In the genomic region with DNA sequence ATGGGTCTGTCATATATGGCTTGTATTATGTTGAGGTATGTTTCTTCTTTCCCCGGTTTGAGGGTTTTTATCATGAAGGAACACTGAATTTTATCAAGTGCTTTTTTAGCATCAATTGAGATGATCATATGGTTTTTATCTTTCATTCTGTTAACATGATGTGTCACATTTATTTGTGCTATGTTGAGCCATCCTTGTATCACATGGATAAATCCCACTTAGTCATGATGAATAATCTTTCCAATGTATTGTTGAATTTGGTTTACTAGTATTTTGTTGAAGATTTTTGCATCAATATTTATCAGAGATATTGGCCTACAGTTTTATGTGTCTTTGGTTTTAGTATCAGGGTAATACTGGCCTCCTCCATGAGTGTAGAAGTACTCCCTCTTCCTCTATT, we compare ENCODE assay signal across 30 cellular contexts.
A peak's percentile ranks its signal among the peaks of the same experiment; 100 is the strongest.
DNase-seq lines count a peak whose midpoint lies in the region; ATAC-seq, FAIRE-seq and TF ChIP-seq lines count a peak whose summit lies in the region.
"Had no signal": no experiment of that assay in that cellular context is flagged by ENCODE, and none has a peak within 500 bp of the region (broad histone marks: within the 10 kb centered on the region; RNA-seq: fewer than 3 reads in every experiment).

No MANE protein-coding gene starts in this region.

- intact Hi-C loops in mammary epithelial cell (cut with micrococcal nuclease) (no loop called here), MCF 10A (cut with micrococcal nuclease) (no loop called here), K562 (cut with micrococcal nuclease) (no loop called here), head of caudate nucleus (cut with DNase I) (no loop called here)

- CTCF ChIA-PET in mammary epithelial cell (lab: Charles Lee; ENCODE audit: low non-redundant PET) = no interaction called here
- CTCF ChIA-PET in MCF 10A (lab: Yijun Ruan, JAX) = interaction anchor here (0.6 kb wide), 1 partner anchor 91 kb away, joined by 5 read pairs; no protein-coding TSS in a partner anchor
- CTCF ChIA-PET in K562 (lab: Yijun Ruan, JAX; ENCODE audit: low intra/inter-chr PET ratio) = no interaction called here

- dilution Hi-C loops in mammary epithelial cell (cut with HindIII; ENCODE audit: low sequenced_read_pairs) = no loop called here

- H3K79me2 ChIP-seq in mammary epithelial cell (ENCODE audit: insufficient read depth, low read length) (no peaks in the 10 kb centered on the region), K562 (ENCODE audit: control insufficient read depth, insufficient read depth, low read length) (no peaks in the 10 kb centered on the region)

- TF ChIP-seq POLR2A in K562 (conservative IDR thresholded peaks at IDR 0.05) = no peak

- POLR2A ChIA-PET in MCF 10A (lab: Yijun Ruan, JAX) = interaction anchor here (0.6 to 1.4 kb wide), 4 partner anchors 77 to 591 kb away, joined by 3 to 5 read pairs (median 4); a partner anchor contains a TSS
- POLR2A ChIA-PET in K562 (lab: Yijun Ruan, JAX) = interaction anchor here (0.6 to 0.8 kb wide), 2 partner anchors 8 to 288 kb away, joined by 4 read pairs; no protein-coding TSS in a partner anchor

- H3K36me3 ChIP-seq in mammary epithelial cell (ENCODE audit: insufficient read depth, low read length) (no peaks in the 10 kb centered on the region), K562 (ENCODE audit: control insufficient read depth, insufficient read depth, low read length) (no peaks in the 10 kb centered on the region)
- H3K36me3 ChIP-seq: upper lobe of right lung had no signal

- no peak for TF ChIP-seq EP300 in K562 (IDR thresholded peaks at IDR 0.05; ENCODE audit: low read length)

- H3K27me3 ChIP-seq in mammary epithelial cell (ENCODE audit: insufficient read depth, low read length) (no peaks in the 10 kb centered on the region), K562 (ENCODE audit: control insufficient read depth in 2 of 2, insufficient read depth in 2 of 2, low read length in 2 of 2) (no peaks in the 10 kb centered on the region), foreskin keratinocyte (no peaks in the 10 kb centered on the region)
- H3K27me3 ChIP-seq: suprapubic skin, upper lobe of right lung had no signal

- H3K27ac ChIP-seq in mammary epithelial cell (ENCODE audit: insufficient read depth, low read depth, low read length) = no peak overlapping the region
- no peak overlapping the region for H3K27ac ChIP-seq in K562 (ENCODE audit: extremely low read depth, low read depth, low read length)
- no peak overlapping the region for H3K27ac ChIP-seq in foreskin keratinocyte
- H3K27ac ChIP-seq: suprapubic skin, upper lobe of right lung had no signal

- no peak for ATAC-seq in K562
- peak; percentile 85 for ATAC-seq in foreskin keratinocyte
- ATAC-seq: activated CD8-positive, alpha-beta T cell treated with anti-CD3 and anti-CD28 coated beads for 36 hours; GM23338; mucosa of descending colon; natural killer cell; stimulated activated naive B cell treated with anti-CD40 and anti-IgM and Interleukin-4, amounts not matched to agents 10 μg/mL and 1 μg/mL and 100 μg/mL, for 72 hours; upper lobe of right lung had no signal

- DNase-seq in mammary epithelial cell = peak; percentile 5
- no peak for DNase-seq in MCF 10A (ENCODE audit: unreplicated experiment)
- no peak for DNase-seq in K562 (ENCODE audit: extremely low read depth in 1 of 4, low spot score in 3 of 4)
- peak in 1 of 2 donors; percentile 23 for DNase-seq in foreskin keratinocyte
- DNase-seq in dermis blood vessel endothelial cell = no peak
- DNase-seq in GM03348 (ENCODE audit: low spot score) = no peak
- DNase-seq in head of caudate nucleus = no peak
- DNase-seq in NCI-H446 treated with DMSO at 0.1 percent for 48 hours (lab: John Stamatoyannopoulos, UW) = no peak
- DNase-seq: 8988T; activated CD4-positive, CD25-positive, alpha-beta regulatory T cell treated with anti-CD3 and anti-CD28 coated beads, Interleukin-2, amount 50 U/mL, for 72 hours; activated CD8-positive, alpha-beta memory T cell treated with anti-CD3 and anti-CD28 coated beads, Interleukin-2, amount 50 U/mL, for 48 hours; activated CD8-positive, alpha-beta T cell treated with anti-CD3 and anti-CD28 coated beads for 36 hours; anterior cingulate cortex; Calu3; CD4-positive, CD25-positive, alpha-beta regulatory T cell; DND-41; effector CD4-positive, alpha-beta T cell; mucosa of descending colon; natural killer cell; NCI-H1417 treated with DMSO at 0.1 percent for 48 hours; NCI-H2029 treated with DMSO at 0.1 percent for 48 hours; NCI-H526 treated with DMSO at 0.1 percent for 48 hours; SHP77; stimulated activated naive B cell treated with anti-CD40 and anti-IgM and Interleukin-4, amounts not matched to agents 10 μg/mL and 1 μg/mL and 100 μg/mL, for 72 hours; upper lobe of right lung had no signal

- H4K20me1 ChIP-seq in mammary epithelial cell (ENCODE audit: insufficient read depth, low read length) = no peaks in the 10 kb centered on the region
- no peaks in the 10 kb centered on the region for H4K20me1 ChIP-seq in K562 (replicated peaks; ENCODE audit: control insufficient read depth, insufficient read depth, low read length)

- H3K4me1 ChIP-seq in mammary epithelial cell (ENCODE audit: insufficient read depth, low read length) (no peaks in the 10 kb centered on the region), K562 (replicated peaks in 1 of 2; ENCODE audit: control insufficient read depth in 2 of 2, insufficient read depth in 2 of 2, low read length in 2 of 2) (peaks cover 0 to 10% of the 10 kb centered on the region in 2 experiments; a peak in 3 of 5 replicates), foreskin keratinocyte (peaks cover 6% of the 10 kb centered on the region)
- H3K4me1 ChIP-seq: suprapubic skin, upper lobe of right lung had no signal

- no peak for TF ChIP-seq RAD21 in K562 (CRISPR knock-in tag; conservative IDR thresholded peaks at IDR 0.05 in 1 of 2, IDR thresholded peaks at IDR 0.05 in 1 of 2)

- no TSS peak for BruUV-seq in mammary epithelial cell (replicated peaks; lab: Mats Ljungman, UMichigan)
- no TSS peak for BruUV-seq in MCF 10A (replicated peaks; lab: Mats Ljungman, UMichigan)
- no TSS peak for BruUV-seq in K562 (replicated peaks; lab: Mats Ljungman, UMichigan)

- no peaks in the 10 kb centered on the region for H3K27me3 Mint-ChIP-seq in MCF 10A (ENCODE audit: insufficient read depth, unreplicated experiment)
- H3K27me3 Mint-ChIP-seq: activated CD8-positive, alpha-beta T cell treated with anti-CD3 and anti-CD28 coated beads for 36 hours; activated naive CD8-positive, alpha-beta T cell; CD4-positive, CD25-positive, alpha-beta regulatory T cell; stimulated activated naive B cell treated with anti-CD40 and anti-IgM and Interleukin-4, amounts not matched to agents 10 μg/mL and 1 μg/mL and 100 μg/mL, for 72 hours had no signal

- no peak for FAIRE-seq in K562 (lab: Jason Lieb, UNC)

- in situ Hi-C loops in mammary epithelial cell (cut with MboI; ENCODE audit: low sequenced_read_pairs in 2 of 2) (no loop called here), K562 (cut with MboI) (no loop called here)

- no peak overlapping the region for H3K4me2 ChIP-seq in mammary epithelial cell (ENCODE audit: insufficient read depth, low read depth, low read length)
- H3K4me2 ChIP-seq in K562 (ENCODE audit: insufficient read depth, low read length) = no peak overlapping the region
- H3K4me2 ChIP-seq: GM23338 had no signal

- H2AFZ ChIP-seq in mammary epithelial cell (ENCODE audit: low read depth, low read length) (no peak overlapping the region), K562 (ENCODE audit: low read depth, low read length) (no peak overlapping the region)
- H2AFZ ChIP-seq: GM23338 had no signal

- H3K9ac ChIP-seq in mammary epithelial cell (ENCODE audit: insufficient read depth, low read length) (no peak overlapping the region), K562 (ENCODE audit: insufficient read depth in 1 of 2, low read depth in 2 of 2, low read length in 2 of 2) (no peak overlapping the region)

- no peak overlapping the region for H3K4me3 Mint-ChIP-seq in MCF 10A (ENCODE audit: unreplicated experiment)
- H3K4me3 Mint-ChIP-seq: activated CD8-positive, alpha-beta T cell treated with anti-CD3 and anti-CD28 coated beads for 36 hours; activated naive CD8-positive, alpha-beta T cell; CD4-positive, CD25-positive, alpha-beta regulatory T cell; GM23338; natural killer cell; stimulated activated naive B cell treated with anti-CD40 and anti-IgM and Interleukin-4, amounts not matched to agents 10 μg/mL and 1 μg/mL and 100 μg/mL, for 72 hours; T-helper 2 cell treated with Interferon-gamma antibody and Interleukin-4, amounts not matched to agents 5 μg/mL and 100 μg/mL, for 36 hours had no signal

- H3K9me3 ChIP-seq in mammary epithelial cell (replicated peaks; ENCODE audit: insufficient read depth, low read length) (no peaks in the 10 kb centered on the region), K562 (replicated peaks; ENCODE audit: control insufficient read depth, insufficient read depth, low read depth, low read length) (no peaks in the 10 kb centered on the region)
- H3K9me3 ChIP-seq: suprapubic skin had no signal

- peaks cover 15% of the 10 kb centered on the region for H3K36me3 Mint-ChIP-seq in MCF 10A (ENCODE audit: insufficient read depth, unreplicated experiment)

- H3K4me1 Mint-ChIP-seq in MCF 10A (ENCODE audit: insufficient read depth, unreplicated experiment) = no peaks in the 10 kb centered on the region
- H3K4me1 Mint-ChIP-seq: stimulated activated naive B cell treated with anti-CD40 and anti-IgM and Interleukin-4, amounts not matched to agents 10 μg/mL and 1 μg/mL and 100 μg/mL, for 72 hours had no signal

- WGBS in mammary epithelial cell (ENCODE audit: low coverage, missing lambda C conversion rate) = 80% methylated on average over 1 of the region's 1 CpG
- WGBS in K562 (ENCODE audit: insufficient coverage, low coverage, missing lambda C conversion rate) = 10% methylated on average over 1 of the region's 1 CpG

- no peak overlapping the region for H3K4me3 ChIP-seq in mammary epithelial cell (replicated peaks in 1 of 3; ENCODE audit: insufficient read depth in 1 of 3, low read depth in 2 of 3, low read length in 3 of 3)
- H3K4me3 ChIP-seq in K562 = no peak overlapping the region
- H3K4me3 ChIP-seq: GM23338, lung, mucosa of descending colon, suprapubic skin, upper lobe of right lung had no signal

- H3K9me1 ChIP-seq in K562 (ENCODE audit: control insufficient read depth, insufficient read depth, low read length) = no peaks in the 10 kb centered on the region

- no peak overlapping the region for H3K27ac Mint-ChIP-seq in MCF 10A (ENCODE audit: low read depth, unreplicated experiment)
- H3K27ac Mint-ChIP-seq: activated CD8-positive, alpha-beta T cell treated with anti-CD3 and anti-CD28 coated beads for 36 hours; activated naive CD8-positive, alpha-beta T cell; CD4-positive, CD25-positive, alpha-beta regulatory T cell; GM23338; natural killer cell; stimulated activated naive B cell treated with anti-CD40 and anti-IgM and Interleukin-4, amounts not matched to agents 10 μg/mL and 1 μg/mL and 100 μg/mL, for 72 hours; T-helper 2 cell treated with Interferon-gamma antibody and Interleukin-4, amounts not matched to agents 5 μg/mL and 100 μg/mL, for 36 hours had no signal

- H3K9me3 Mint-ChIP-seq in MCF 10A (ENCODE audit: unreplicated experiment) = peaks cover 44% of the 10 kb centered on the region

- TF ChIP-seq CTCF in mammary epithelial cell (conservative IDR thresholded peaks at IDR 0.05 in 1 of 2, IDR thresholded peaks at IDR 0.05 in 1 of 2; ENCODE audit: extremely low read depth in 1 of 2, insufficient read depth in 1 of 2, low read depth in 1 of 2, low read length in 2 of 2) (no peak), MCF 10A (IDR thresholded peaks at IDR 0.05; ENCODE audit: unreplicated experiment) (no peak), K562 (IDR thresholded peaks at IDR 0.05 in 2 of 3, conservative IDR thresholded peaks at IDR 0.05 in 1 of 3; ENCODE audit: insufficient read depth in 2 of 3, low read depth in 1 of 3, low read length in 3 of 3) (no peak), foreskin keratinocyte (conservative IDR thresholded peaks at IDR 0.05) (no peak)
